ENCODE assay signal across 32 cellular contexts in genomic region chr11:133606122-133606521, GRCh38.
"Had no signal": no experiment of that assay in that cellular context is flagged by ENCODE, and none has a peak within 500 bp of the region (broad histone marks: within the 10 kb centered on the region; RNA-seq: fewer than 3 reads in every experiment).

No MANE protein-coding gene starts in this region.

- ATAC-seq: activated CD4-positive, alpha-beta T cell treated with anti-CD3 and anti-CD28 coated beads for 36 hours; activated CD8-positive, alpha-beta memory T cell treated with anti-CD3 and anti-CD28 coated beads, Interleukin-2, amount 10 ng/mL, durations not matched to agents 7 days and 5 days; activated CD8-positive, alpha-beta T cell treated with anti-CD3 and anti-CD28 coated beads, Interleukin-2, amount 10 ng/mL, durations not matched to agents 7 days and 5 days; activated naive CD8-positive, alpha-beta T cell treated with anti-CD3 and anti-CD28 coated beads, Interleukin-2, amount 50 U/mL, for 24 hours; body of pancreas; gastrocnemius medialis; heart left ventricle had no signal

- H3K27ac ChIP-seq: adrenal gland, body of pancreas, cardiac muscle cell, colonic mucosa, epithelial cell of prostate, gastrocnemius medialis, heart left ventricle had no signal

- H3K27me3 ChIP-seq: adrenal gland, body of pancreas, cardiac muscle cell, colonic mucosa, gastrocnemius medialis, heart left ventricle had no signal

- H3K36me3 ChIP-seq: adrenal gland, cardiac muscle cell, colonic mucosa, gastrocnemius medialis, heart left ventricle had no signal

- H3K4me1 Mint-ChIP-seq: activated CD4-positive, alpha-beta T cell treated with anti-CD3 and anti-CD28 coated beads for 36 hours; activated CD4-positive, alpha-beta T cell treated with anti-CD3 and anti-CD28 coated beads, Interleukin-2, amount 10 ng/mL, durations not matched to agents 24 days and 14 days; activated CD8-positive, alpha-beta memory T cell treated with anti-CD3 and anti-CD28 coated beads, Interleukin-2, amount 10 ng/mL, durations not matched to agents 7 days and 5 days; activated naive CD4-positive, alpha-beta T cell treated with anti-CD3 and anti-CD28 coated beads, Interleukin-2, amount 50 U/mL, for 24 hours; activated naive CD8-positive, alpha-beta T cell treated with anti-CD3 and anti-CD28 coated beads for 36 hours; activated naive CD8-positive, alpha-beta T cell treated with anti-CD3 and anti-CD28 coated beads, Interleukin-2, amount 50 U/mL, for 24 hours had no signal

- H3K4me1 ChIP-seq: adrenal gland, body of pancreas, colonic mucosa, gastrocnemius medialis, heart left ventricle had no signal

- DNase-seq: activated CD4-positive, alpha-beta memory T cell treated with anti-CD3 and anti-CD28 coated beads for 36 hours; activated CD4-positive, alpha-beta T cell treated with anti-CD3 and anti-CD28 coated beads for 36 hours; activated CD4-positive, alpha-beta T cell treated with anti-CD3 and anti-CD28 coated beads, Interleukin-2, amount 10 ng/mL, durations not matched to agents 24 days and 14 days; activated CD4-positive, CD25-positive, alpha-beta regulatory T cell; activated CD4-positive, CD25-positive, alpha-beta regulatory T cell treated with anti-CD3 and anti-CD28 coated beads, Interleukin-2, amount 50 U/mL, for 72 hours; activated CD8-positive, alpha-beta memory T cell treated with anti-CD3 and anti-CD28 coated beads, Interleukin-2, amount 10 ng/mL, durations not matched to agents 7 days and 5 days; activated CD8-positive, alpha-beta memory T cell treated with anti-CD3 and anti-CD28 coated beads, Interleukin-2, amount 50 U/mL, for 4 hours; activated CD8-positive, alpha-beta T cell treated with anti-CD3 and anti-CD28 coated beads, Interleukin-2, amount 10 ng/mL, durations not matched to agents 7 days and 5 days; activated effector memory CD4-positive, alpha-beta T cell treated with anti-CD3 and anti-CD28 coated beads, Interleukin-2, amount 50 U/mL, for 16 hours; activated naive CD4-positive, alpha-beta T cell treated with anti-CD3 and anti-CD28 coated beads for 36 hours; activated naive CD8-positive, alpha-beta T cell treated with anti-CD3 and anti-CD28 coated beads for 36 hours; activated naive CD8-positive, alpha-beta T cell treated with anti-CD3 and anti-CD28 coated beads, Interleukin-2, amount 50 U/mL, for 24 hours; activated T-cell treated with anti-CD3 and anti-CD28 coated beads, Interleukin-2, amount 50 U/mL, for 1 hour; activated T-cell treated with anti-CD3 and anti-CD28 coated beads, Interleukin-2, amount 50 U/mL, for 48 hours; adrenal gland; amygdala; aorta; body of pancreas; central memory CD4-positive, alpha-beta T cell; cerebellar nuclear complex; colonic mucosa; effector CD8-positive, alpha-beta T cell; foreskin fibroblast; gastrocnemius medialis; glutamatergic neuron; heart left ventricle; T-helper 2 cell had no signal

- H3K27me3 Mint-ChIP-seq: activated CD4-positive, alpha-beta memory T cell treated with anti-CD3 and anti-CD28 coated beads for 36 hours; activated CD4-positive, alpha-beta T cell treated with anti-CD3 and anti-CD28 coated beads, Interleukin-2, amount 10 ng/mL, durations not matched to agents 24 days and 14 days; activated CD8-positive, alpha-beta memory T cell treated with anti-CD3 and anti-CD28 coated beads, Interleukin-2, amount 10 ng/mL, durations not matched to agents 7 days and 5 days; activated naive CD8-positive, alpha-beta T cell treated with anti-CD3 and anti-CD28 coated beads for 36 hours; activated naive CD8-positive, alpha-beta T cell treated with anti-CD3 and anti-CD28 coated beads, Interleukin-2, amount 50 U/mL, for 24 hours had no signal

- H3K27ac Mint-ChIP-seq: activated CD4-positive, alpha-beta memory T cell treated with anti-CD3 and anti-CD28 coated beads for 36 hours; activated CD4-positive, alpha-beta T cell treated with anti-CD3 and anti-CD28 coated beads for 36 hours; activated CD4-positive, alpha-beta T cell treated with anti-CD3 and anti-CD28 coated beads, Interleukin-2, amount 10 ng/mL, durations not matched to agents 24 days and 14 days; activated CD8-positive, alpha-beta memory T cell treated with anti-CD3 and anti-CD28 coated beads, Interleukin-2, amount 10 ng/mL, durations not matched to agents 7 days and 5 days; activated CD8-positive, alpha-beta T cell treated with anti-CD3 and anti-CD28 coated beads, Interleukin-2, amount 10 ng/mL, durations not matched to agents 7 days and 5 days; activated naive CD4-positive, alpha-beta T cell treated with anti-CD3 and anti-CD28 coated beads for 36 hours; activated naive CD4-positive, alpha-beta T cell treated with anti-CD3 and anti-CD28 coated beads, Interleukin-2, amount 50 U/mL, for 24 hours; activated naive CD8-positive, alpha-beta T cell treated with anti-CD3 and anti-CD28 coated beads for 36 hours; activated naive CD8-positive, alpha-beta T cell treated with anti-CD3 and anti-CD28 coated beads, Interleukin-2, amount 50 U/mL, for 24 hours; activated T-helper 1 cell treated with anti-CD3 and anti-CD28 coated beads, Interleukin-12 subunit alpha, Interleukin-12 subunit beta, Interleukin-2, Interleukin-4 antibody, amounts not matched to agents 30 ng/mL and 10 ng/mL and 1 ng/mL, durations not matched to agents 14 hours and 24 hours and 36 hours; activated T-helper 2 cell treated with anti-CD3 and anti-CD28 coated beads, Interferon-gamma antibody, Interleukin-2, Interleukin-4, amounts not matched to agents 10 μg/mL and 5 μg/mL and 100 μg/mL, durations not matched to agents 14 hours and 24 hours and 36 hours had no signal

- H3K4me3 Mint-ChIP-seq: activated CD4-positive, alpha-beta memory T cell treated with anti-CD3 and anti-CD28 coated beads for 36 hours; activated CD4-positive, alpha-beta T cell treated with anti-CD3 and anti-CD28 coated beads for 36 hours; activated CD4-positive, alpha-beta T cell treated with anti-CD3 and anti-CD28 coated beads, Interleukin-2, amount 10 ng/mL, durations not matched to agents 24 days and 14 days; activated CD8-positive, alpha-beta memory T cell treated with anti-CD3 and anti-CD28 coated beads, Interleukin-2, amount 10 ng/mL, durations not matched to agents 7 days and 5 days; activated CD8-positive, alpha-beta T cell treated with anti-CD3 and anti-CD28 coated beads, Interleukin-2, amount 10 ng/mL, durations not matched to agents 7 days and 5 days; activated naive CD4-positive, alpha-beta T cell treated with anti-CD3 and anti-CD28 coated beads for 36 hours; activated naive CD4-positive, alpha-beta T cell treated with anti-CD3 and anti-CD28 coated beads, Interleukin-2, amount 50 U/mL, for 24 hours; activated naive CD8-positive, alpha-beta T cell treated with anti-CD3 and anti-CD28 coated beads for 36 hours; activated naive CD8-positive, alpha-beta T cell treated with anti-CD3 and anti-CD28 coated beads, Interleukin-2, amount 50 U/mL, for 24 hours; activated T-helper 1 cell treated with anti-CD3 and anti-CD28 coated beads, Interleukin-12 subunit alpha, Interleukin-12 subunit beta, Interleukin-2, Interleukin-4 antibody, amounts not matched to agents 30 ng/mL and 10 ng/mL and 1 ng/mL, durations not matched to agents 14 hours and 24 hours and 36 hours had no signal

- H3K4me3 ChIP-seq: adrenal gland, body of pancreas, cardiac muscle cell, colonic mucosa, gastrocnemius medialis, heart left ventricle had no signal

- H3K9me3 Mint-ChIP-seq: activated CD4-positive, alpha-beta T cell treated with anti-CD3 and anti-CD28 coated beads, Interleukin-2, amount 10 ng/mL, durations not matched to agents 24 days and 14 days; activated naive CD4-positive, alpha-beta T cell treated with anti-CD3 and anti-CD28 coated beads, Interleukin-2, amount 50 U/mL, for 24 hours had no signal

- H3K9me3 ChIP-seq: adrenal gland, colonic mucosa, gastrocnemius medialis had no signal

- H3K36me3 Mint-ChIP-seq: activated CD4-positive, alpha-beta memory T cell treated with anti-CD3 and anti-CD28 coated beads for 36 hours; activated CD8-positive, alpha-beta memory T cell treated with anti-CD3 and anti-CD28 coated beads, Interleukin-2, amount 10 ng/mL, durations not matched to agents 7 days and 5 days; activated naive CD4-positive, alpha-beta T cell treated with anti-CD3 and anti-CD28 coated beads, Interleukin-2, amount 50 U/mL, for 24 hours; activated naive CD8-positive, alpha-beta T cell treated with anti-CD3 and anti-CD28 coated beads for 36 hours had no signal
